In genomic region chr9:127633216-127633615, GRCh38 we compare ENCODE assay signal across 1 cellular context.
TF ChIP-seq lines count a peak whose summit lies in the region.

No MANE protein-coding gene starts in this region.

TF ChIP-seq in H1, 55 proteins besides CTCF, POLR2A, EP300 and RAD21:
- TF ChIP-seq RNF2 (IDR thresholded peaks at IDR 0.05; ENCODE audit: borderline replicate concordance, low read depth, low read length, missing control alignments, poor library complexity, severe bottlenecking) (no peak), HDAC6 (IDR thresholded peaks at IDR 0.05; ENCODE audit: low read depth, low read length) (no peak), YY1 (IDR thresholded peaks at IDR 0.05; ENCODE audit: low read depth, low read length) (no peak)
TF ChIP-seq in H1: peak in this region for 0.
